In the genomic region with DNA sequence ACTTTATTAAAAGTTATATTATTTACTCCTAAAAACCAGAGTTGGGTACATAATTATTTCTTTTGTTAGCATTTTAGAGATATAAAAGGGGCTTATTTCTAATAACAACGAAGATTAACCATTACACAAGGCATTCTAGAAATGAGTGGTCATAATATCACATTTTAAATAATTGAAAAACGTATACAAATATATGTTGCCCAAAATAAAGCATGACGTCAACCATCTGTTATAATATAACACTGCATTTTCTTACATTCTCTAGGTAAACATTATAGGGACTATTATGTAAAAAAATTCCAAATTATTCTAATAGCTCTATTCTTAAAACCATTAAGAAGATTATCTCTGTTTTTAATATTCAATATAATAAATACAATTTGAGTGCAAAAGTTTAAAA, we compare ENCODE assay signal across 24 cellular contexts.
"Had no signal": no experiment of that assay in that cellular context is flagged by ENCODE, and none has a peak within 500 bp of the region (broad histone marks: within the 10 kb centered on the region; RNA-seq: fewer than 3 reads in every experiment).

No MANE protein-coding gene starts in this region.

- DNase-seq: dermis blood vessel endothelial cell; dorsolateral prefrontal cortex; effector CD4-positive, alpha-beta T cell; effector memory CD4-positive, alpha-beta T cell; erythroblast; esophagus squamous epithelium; foreskin fibroblast; foreskin melanocyte; heart left ventricle; hypothalamus; immature natural killer cell; islet precursor cell; left cardiac atrium; left lung; left ventricle myocardium superior; lower lobe of right lung; mesenchymal stem cell; naive thymus-derived CD4-positive, alpha-beta T cell had no signal

- H3K4me3 Mint-ChIP-seq: immature natural killer cell; mesothelial cell of epicardium; naive thymus-derived CD4-positive, alpha-beta T cell had no signal

- H3K4me1 Mint-ChIP-seq: immature natural killer cell, mesothelial cell of epicardium had no signal

- ATAC-seq: esophagus mucosa; gastroesophageal sphincter; heart left ventricle; left cardiac atrium; left lung; left ventricle myocardium superior; lower lobe of right lung; naive thymus-derived CD4-positive, alpha-beta T cell had no signal

- H3K36me3 Mint-ChIP-seq: immature natural killer cell, mesothelial cell of epicardium had no signal

- H3K27me3 ChIP-seq: dorsolateral prefrontal cortex, esophagus squamous epithelium, gastroesophageal sphincter, heart left ventricle, hepatocyte, left lung had no signal

- H3K4me1 ChIP-seq: esophagus squamous epithelium, gastroesophageal sphincter, heart left ventricle, left lung, lower lobe of right lung had no signal

- H3K36me3 ChIP-seq: esophagus squamous epithelium, gastroesophageal sphincter, heart left ventricle, left lung, lower lobe of right lung had no signal

- H3K79me2 ChIP-seq: hepatocyte had no signal

- H2AFZ ChIP-seq: hepatocyte had no signal

- H3K9me3 ChIP-seq: esophagus squamous epithelium, lower lobe of right lung had no signal

- H3K27me3 Mint-ChIP-seq: naive thymus-derived CD4-positive, alpha-beta T cell had no signal

- H3K27ac Mint-ChIP-seq: immature natural killer cell; mesothelial cell of epicardium; naive thymus-derived CD4-positive, alpha-beta T cell had no signal

- H3K27ac ChIP-seq: coronary artery, dorsolateral prefrontal cortex, epithelial cell of prostate, esophagus squamous epithelium, gastroesophageal sphincter, heart left ventricle, hepatocyte, left lung, lower lobe of right lung had no signal

- H3K4me2 ChIP-seq: hepatocyte had no signal

- H3K4me3 ChIP-seq: coronary artery, dorsolateral prefrontal cortex, esophagus squamous epithelium, gastroesophageal sphincter, heart left ventricle, hepatocyte, left lung, lower lobe of right lung had no signal
